ENCODE assay signal across 15 cellular contexts in genomic region chr7:66047426-66047825, GRCh38. TPM values are rescaled to one million over a fixed set of nuclear protein-coding genes. Genes with fewer than 3 reads are reported as not detected.
DNase-seq lines count a peak whose midpoint lies in the region; ATAC-seq, FAIRE-seq and TF ChIP-seq lines count a peak whose summit lies in the region.
"Had no signal": no experiment of that assay in that cellular context is flagged by ENCODE, and none has a peak within 500 bp of the region (broad histone marks: within the 10 kb centered on the region; RNA-seq: fewer than 3 reads in every experiment).

No MANE protein-coding gene starts in this region.

- H3K4me2 ChIP-seq in A549 = peak overlapping the region; percentile 39; the same call in 2 of the 3 replicates
- H3K4me2 ChIP-seq in MM.1S (ENCODE audit: low read depth, low read length) = no peak overlapping the region

- no peak overlapping the region for H2AFZ ChIP-seq in MM.1S (ENCODE audit: low read length)

- H3K9me3 Mint-ChIP-seq in HFFc6 = peaks cover 5% of the 10 kb centered on the region; the same call in 1 of the 2 replicates
- no peaks in the 10 kb centered on the region for H3K9me3 Mint-ChIP-seq in activated CD4-positive, alpha-beta memory T cell treated with anti-CD3 and anti-CD28 coated beads, Interleukin-2, amount 10 ng/mL, durations not matched to agents 7 days and 5 days
- H3K9me3 Mint-ChIP-seq in activated naive CD8-positive, alpha-beta T cell treated with anti-CD3 and anti-CD28 coated beads, Interleukin-2, amount 50 U/mL, for 24 hours = no peaks in the 10 kb centered on the region
- H3K9me3 Mint-ChIP-seq: stimulated activated effector memory CD8-positive, alpha-beta T cell treated with anti-CD3 and anti-CD28 coated beads, Interleukin-12 subunit alpha, Interleukin-12 subunit beta, amount 100 ng/mL, for 72 hours had no signal

- H3K27me3 ChIP-seq in adipocyte (replicated peaks; ENCODE audit: control insufficient read depth, insufficient read depth, low read length) = no peaks in the 10 kb centered on the region
- no peaks in the 10 kb centered on the region for H3K27me3 ChIP-seq in MM.1S (replicated peaks; ENCODE audit: insufficient read depth, low read length)

- no peaks in the 10 kb centered on the region for H3K36me3 ChIP-seq in adipocyte (ENCODE audit: control insufficient read depth, insufficient read depth, low read length, severe bottlenecking)
- H3K36me3 ChIP-seq in MM.1S (replicated peaks; ENCODE audit: insufficient read depth, low read length) = no peaks in the 10 kb centered on the region

- no peaks in the 10 kb centered on the region for H4K20me1 ChIP-seq in MM.1S (ENCODE audit: insufficient read depth, low read length)

- peak; percentile 79 to 82 for ATAC-seq in A549
- no peak for ATAC-seq in activated naive CD8-positive, alpha-beta T cell treated with anti-CD3 and anti-CD28 coated beads, Interleukin-2, amount 50 U/mL, for 24 hours
- ATAC-seq: naive thymus-derived CD8-positive, alpha-beta T cell; stimulated activated effector memory CD8-positive, alpha-beta T cell treated with anti-CD3 and anti-CD28 coated beads, Interleukin-12 subunit alpha, Interleukin-12 subunit beta, amount 100 ng/mL, for 72 hours had no signal

- no peaks in the 10 kb centered on the region for H3K9me2 ChIP-seq in MM.1S (replicated peaks; ENCODE audit: insufficient read depth, low read length)

- peaks cover 39% of the 10 kb centered on the region for H3K4me1 Mint-ChIP-seq in HFFc6 (ENCODE audit: low read depth)
- peaks cover 7% of the 10 kb centered on the region for H3K4me1 Mint-ChIP-seq in activated CD4-positive, alpha-beta memory T cell treated with anti-CD3 and anti-CD28 coated beads, Interleukin-2, amount 10 ng/mL, durations not matched to agents 7 days and 5 days
- peaks cover 8% of the 10 kb centered on the region for H3K4me1 Mint-ChIP-seq in activated naive CD8-positive, alpha-beta T cell treated with anti-CD3 and anti-CD28 coated beads, Interleukin-2, amount 50 U/mL, for 24 hours

- peak overlapping the region; percentile 11; the same call in 1 of the 2 replicates for H3K4me3 Mint-ChIP-seq in HFFc6
- H3K4me3 Mint-ChIP-seq in activated CD4-positive, alpha-beta memory T cell treated with anti-CD3 and anti-CD28 coated beads, Interleukin-2, amount 10 ng/mL, durations not matched to agents 7 days and 5 days = no peak overlapping the region
- H3K4me3 Mint-ChIP-seq in activated naive CD8-positive, alpha-beta T cell treated with anti-CD3 and anti-CD28 coated beads, Interleukin-2, amount 50 U/mL, for 24 hours = no peak overlapping the region
- H3K4me3 Mint-ChIP-seq: naive thymus-derived CD8-positive, alpha-beta T cell; stimulated activated effector memory CD8-positive, alpha-beta T cell treated with anti-CD3 and anti-CD28 coated beads, Interleukin-12 subunit alpha, Interleukin-12 subunit beta, amount 100 ng/mL, for 72 hours had no signal

- TF ChIP-seq POLR2A in A549 (IDR thresholded peaks at IDR 0.05; ENCODE audit: low read length) = no peak

- no peak overlapping the region for H3K9ac ChIP-seq in adipocyte (ENCODE audit: low read length)
- no peak overlapping the region for H3K9ac ChIP-seq in MM.1S (ENCODE audit: low read length)

- H3K9me3 ChIP-seq in A549 (no peaks in the 10 kb centered on the region), adipocyte (ENCODE audit: control insufficient read depth, low read length) (no peaks in the 10 kb centered on the region), MM.1S (replicated peaks; ENCODE audit: insufficient read depth, low read length) (no peaks in the 10 kb centered on the region)

- CTCF ChIA-PET in A549 (lab: Yijun Ruan, JAX) = interaction anchor here (0.6 to 2.0 kb wide), 3 partner anchors 17 to 1287 kb away, joined by 3 to 13 read pairs (median 4); no protein-coding TSS in a partner anchor
- CTCF ChIA-PET in activated CD4-positive, alpha-beta memory T cell treated with anti-CD3 and anti-CD28 coated beads, Interleukin-2, amount 10 ng/mL, durations not matched to agents 7 days and 5 days (lab: Charles Lee) = no interaction called here

- no peaks in the 10 kb centered on the region for H3K79me2 ChIP-seq in MM.1S (ENCODE audit: low read length)

- H3K4me1 ChIP-seq in A549 (peaks cover 38% of the 10 kb centered on the region), adipocyte (ENCODE audit: control insufficient read depth, insufficient read depth, low read length) (peaks cover 41% of the 10 kb centered on the region), MM.1S (ENCODE audit: low read length) (no peaks in the 10 kb centered on the region)

- no peaks in the 10 kb centered on the region for H3K36me3 Mint-ChIP-seq in HFFc6 (ENCODE audit: low read depth)
- no peaks in the 10 kb centered on the region for H3K36me3 Mint-ChIP-seq in activated CD4-positive, alpha-beta memory T cell treated with anti-CD3 and anti-CD28 coated beads, Interleukin-2, amount 10 ng/mL, durations not matched to agents 7 days and 5 days (ENCODE audit: low read depth)
- no peaks in the 10 kb centered on the region for H3K36me3 Mint-ChIP-seq in activated naive CD8-positive, alpha-beta T cell treated with anti-CD3 and anti-CD28 coated beads, Interleukin-2, amount 50 U/mL, for 24 hours (ENCODE audit: low read depth)
- H3K36me3 Mint-ChIP-seq: naive thymus-derived CD8-positive, alpha-beta T cell; stimulated activated effector memory CD8-positive, alpha-beta T cell treated with anti-CD3 and anti-CD28 coated beads, Interleukin-12 subunit alpha, Interleukin-12 subunit beta, amount 100 ng/mL, for 72 hours had no signal

- POLR2A ChIA-PET in A549 (lab: Yijun Ruan, JAX) = no interaction called here
- POLR2A ChIA-PET in activated CD4-positive, alpha-beta memory T cell treated with anti-CD3 and anti-CD28 coated beads, Interleukin-2, amount 10 ng/mL, durations not matched to agents 7 days and 5 days (lab: Charles Lee) = no interaction called here

- peak overlapping the region; percentile 63 to 87; a peak in 5 of 6 replicates for H3K27ac ChIP-seq in A549
- H3K27ac ChIP-seq in MM.1S (ENCODE audit: low read length) = no peak overlapping the region

- no peak overlapping the region for H3K4me3 ChIP-seq in A549
- no peak overlapping the region for H3K4me3 ChIP-seq in adipocyte (ENCODE audit: low read length)
- no peak overlapping the region for H3K4me3 ChIP-seq in MM.1S (ENCODE audit: low read length)

- no peak for TF ChIP-seq CTCF in A549 (IDR thresholded peaks at IDR 0.05)
- no peak for TF ChIP-seq CTCF in HFFc6 (IDR thresholded peaks at IDR 0.05)
- no peak for TF ChIP-seq CTCF in MM.1S (IDR thresholded peaks at IDR 0.05; ENCODE audit: low read length)
- TF ChIP-seq CTCF in GM10266 (IDR thresholded peaks at IDR 0.05; ENCODE audit: control insufficient read depth, insufficient read depth, low read depth, missing control alignments) = no peak

- TF ChIP-seq EP300 in A549 (IDR thresholded peaks at IDR 0.05) = peak in 1 of 2 experiments; percentile 18; a peak in 1 of 5 replicates

- no peaks in the 10 kb centered on the region for H3F3A ChIP-seq in MM.1S (ENCODE audit: insufficient read depth, low read length)

- peak; percentile 31 to 77 for DNase-seq in A549 (ENCODE audit: low read depth in 1 of 2, low spot score in 1 of 2)
- peak; percentile 96 for DNase-seq in HFFc6
- DNase-seq in adipocyte (ENCODE audit: low read depth) = peak; percentile 67
- DNase-seq in fibroblast of the conjunctiva (ENCODE audit: low read depth) = peak; percentile 81
- no peak for DNase-seq in activated CD4-positive, alpha-beta memory T cell treated with anti-CD3 and anti-CD28 coated beads, Interleukin-2, amount 10 ng/mL, durations not matched to agents 7 days and 5 days
- no peak for DNase-seq in MM.1S
- no peak for DNase-seq in activated naive CD8-positive, alpha-beta T cell treated with anti-CD3 and anti-CD28 coated beads, Interleukin-2, amount 50 U/mL, for 24 hours
- no peak for DNase-seq in GM10266 (ENCODE audit: extremely low spot score)
- DNase-seq: activated CD4-positive, alpha-beta T cell treated with anti-CD3 and anti-CD28 coated beads for 1 hour; activated gamma-delta T cell treated with Interleukin-2 at 50 U/mL for 16 hours; AML-193; naive thymus-derived CD8-positive, alpha-beta T cell; NCI-H510A treated with DMSO at 0.1 percent for 48 hours; SIG-M5 had no signal

- TF ChIP-seq RAD21 in A549 (conservative IDR thresholded peaks at IDR 0.05 in 1 of 2, IDR thresholded peaks at IDR 0.05 in 1 of 2) = no peak; a peak in 1 of 5 replicates

- H3K27me3 Mint-ChIP-seq in HFFc6 (ENCODE audit: insufficient read depth) = no peaks in the 10 kb centered on the region; the same call in 1 of the 2 replicates
- H3K27me3 Mint-ChIP-seq in activated CD4-positive, alpha-beta memory T cell treated with anti-CD3 and anti-CD28 coated beads, Interleukin-2, amount 10 ng/mL, durations not matched to agents 7 days and 5 days = peaks cover 8% of the 10 kb centered on the region
- H3K27me3 Mint-ChIP-seq in activated naive CD8-positive, alpha-beta T cell treated with anti-CD3 and anti-CD28 coated beads, Interleukin-2, amount 50 U/mL, for 24 hours = peaks cover 16% of the 10 kb centered on the region

- FAIRE-seq in A549 (lab: Jason Lieb, UNC) = no peak

- WGBS in A549 (ENCODE audit: missing lambda C conversion rate) = 7% methylated on average over 8 of the region's 8 CpGs

- H3K27ac Mint-ChIP-seq in HFFc6 = peak overlapping the region; percentile 86
- H3K27ac Mint-ChIP-seq in activated CD4-positive, alpha-beta memory T cell treated with anti-CD3 and anti-CD28 coated beads, Interleukin-2, amount 10 ng/mL, durations not matched to agents 7 days and 5 days = no peak overlapping the region
- H3K27ac Mint-ChIP-seq in activated naive CD8-positive, alpha-beta T cell treated with anti-CD3 and anti-CD28 coated beads, Interleukin-2, amount 50 U/mL, for 24 hours = no peak overlapping the region
- H3K27ac Mint-ChIP-seq: naive thymus-derived CD8-positive, alpha-beta T cell; stimulated activated effector memory CD8-positive, alpha-beta T cell treated with anti-CD3 and anti-CD28 coated beads, Interleukin-12 subunit alpha, Interleukin-12 subunit beta, amount 100 ng/mL, for 72 hours had no signal

TF ChIP-seq in A549, 52 proteins besides CTCF, POLR2A, EP300 and RAD21 (continues in another document):
- TF ChIP-seq FOXS1 (CRISPR knock-in tag; IDR thresholded peaks at IDR 0.05) (no peak), TP53 (CRISPR knock-in tag; IDR thresholded peaks at IDR 0.05) (no peak), HDAC2 (IDR thresholded peaks at IDR 0.05) (no peak), CHD2 (IDR thresholded peaks at IDR 0.05; ENCODE audit: low read length, partially characterized antibody) (no peak), HOXB5 (CRISPR knock-in tag; IDR thresholded peaks at IDR 0.05) (no peak), GATA3 (IDR thresholded peaks at IDR 0.05; ENCODE audit: borderline replicate concordance) (peak; percentile 37; the same call in 1 of the 2 replicates)

RNA-seq across cellular contexts. Expression of gene ASL, which starts 28.2 kb away (rescaled TPM):
- 19.6 and 20.2 TPM in 2 replicates for polyA plus RNA-seq in A549 (2011; rRNA removed)
- polyA plus RNA-seq in A549 (2012; cell fraction: cytosol; rRNA removed) = 25.3 and 31.8 TPM in 2 replicates
- 62.7 and 71.5 TPM in 2 replicates for polyA plus RNA-seq in A549 (2012; cell fraction: nucleus; rRNA removed)
- polyA plus RNA-seq in A549 (2017; fragmentation: RNase III; extraction: RNeasy Plus Mini Kit Qiagen cat#74134 plus additional on column Dnase treatment) = 21.1 to 26.5 TPM (median 23.4 TPM) in 3 replicates
- 21.6 and 22.2 TPM in 2 replicates for polyA minus RNA-seq in A549 (2011; rRNA and poly(A)+ RNA removed)
- 10 to 100 TPM; 40.5 to 47.4 (median 41.8) TPM for total RNA-seq in HFFc6 (2021; fragmentation: NEBNext Ultra II Directional; extraction: Animal tissue kit (Norgen Biotek cat#: 25700))
- total RNA-seq in activated CD4-positive, alpha-beta memory T cell treated with anti-CD3 and anti-CD28 coated beads, Interleukin-2, amount 10 ng/mL, durations not matched to agents 7 days and 5 days = 10 to 100 TPM; 29.8 to 30.6 TPM

Comparison
In these comparisons a context has a peak if more than half of its experiments do, and no peak if none do; other contexts are left out.
1. DNase-seq: peak in A549 (2 of 2), HFFc6 (single experiment), adipocyte (single experiment) and fibroblast of the conjunctiva (single experiment); none in activated CD4-positive, alpha-beta memory T cell treated with anti-CD3 and anti-CD28 coated beads, Interleukin-2, amount 10 ng/mL, durations not matched to agents 7 days and 5 days (single experiment), MM.1S (single experiment), activated naive CD8-positive, alpha-beta T cell treated with anti-CD3 and anti-CD28 coated beads, Interleukin-2, amount 50 U/mL, for 24 hours (single experiment) and GM10266 (single experiment).